1 cellular context compared by ENCODE assay signal in genomic region chrX:30995060-30995700, GRCh38.
TF ChIP-seq lines count a peak whose summit lies in the region.

No MANE protein-coding gene starts in this region.

TF ChIP-seq in HepG2, 621 proteins besides CTCF, POLR2A, EP300 and RAD21 (continued from another document and continues in another):
- TF ChIP-seq ARID5B (CRISPR knock-in tag; IDR thresholded peaks at IDR 0.05) = peak; percentile 55; the same call in 1 of the 2 replicates
- TF ChIP-seq HDAC2 (CRISPR knock-in tag; IDR thresholded peaks at IDR 0.05) = peak; percentile 55; the same call in 1 of the 2 replicates
- TF ChIP-seq FOXP1 (IDR thresholded peaks at IDR 0.05) = no peak
- peak; percentile 51; the same call in 1 of the 2 replicates for TF ChIP-seq FOXP1 (CRISPR knock-in tag; IDR thresholded peaks at IDR 0.05)
- TF ChIP-seq SP4 (CRISPR knock-in tag; IDR thresholded peaks at IDR 0.05) = no peak
- TF ChIP-seq NCOR1 (IDR thresholded peaks at IDR 0.05; ENCODE audit: borderline replicate concordance, low read length) = no peak
- TF ChIP-seq SIN3A (IDR thresholded peaks at IDR 0.05; ENCODE audit: borderline replicate concordance, low read depth, low read length) = no peak
- no peak for TF ChIP-seq ZNF33A (CRISPR knock-in tag; IDR thresholded peaks at IDR 0.05; ENCODE audit: borderline replicate concordance)
- peak; percentile 80 for TF ChIP-seq PAXIP1 (CRISPR knock-in tag; conservative IDR thresholded peaks at IDR 0.05)
- TF ChIP-seq HMG20A (CRISPR knock-in tag; IDR thresholded peaks at IDR 0.05; ENCODE audit: borderline replicate concordance) = peak; percentile 56; the same call in 1 of the 2 replicates
- TF ChIP-seq JDP2 (CRISPR knock-in tag; IDR thresholded peaks at IDR 0.05; ENCODE audit: borderline replicate concordance) = no peak
- peak; percentile 64 for TF ChIP-seq FOXP4 (CRISPR knock-in tag; IDR thresholded peaks at IDR 0.05)
- no peak for TF ChIP-seq ZNF530 (CRISPR knock-in tag; IDR thresholded peaks at IDR 0.05; ENCODE audit: low read depth)
- no peak for TF ChIP-seq E2F2 (CRISPR knock-in tag; IDR thresholded peaks at IDR 0.05; ENCODE audit: borderline replicate concordance)
- TF ChIP-seq ZXDC (CRISPR knock-in tag; IDR thresholded peaks at IDR 0.05) = no peak
- 0 out of 2 replicates have a peak, but pooled peaks have one; percentile 33 for TF ChIP-seq MED1 (CRISPR knock-in tag; IDR thresholded peaks at IDR 0.05)
- TF ChIP-seq DMTF1 (CRISPR knock-in tag; IDR thresholded peaks at IDR 0.05) = no peak
- TF ChIP-seq HNF4A (CRISPR knock-in tag; IDR thresholded peaks at IDR 0.05) = peak; percentile 82
- peak; percentile 81; the same call in 1 of the 2 replicates for TF ChIP-seq ZNF644 (CRISPR knock-in tag; IDR thresholded peaks at IDR 0.05; ENCODE audit: low read depth)
- TF ChIP-seq ZNF800 (CRISPR knock-in tag; IDR thresholded peaks at IDR 0.05) = no peak
- TF ChIP-seq TOPORS (CRISPR knock-in tag; IDR thresholded peaks at IDR 0.05) = no peak
- TF ChIP-seq KLF9 (CRISPR knock-in tag; IDR thresholded peaks at IDR 0.05; ENCODE audit: low read depth) = no peak
- TF ChIP-seq ZNF280D (CRISPR knock-in tag; IDR thresholded peaks at IDR 0.05) = no peak
- TF ChIP-seq ZSCAN30 (CRISPR knock-in tag; IDR thresholded peaks at IDR 0.05) = no peak
- no peak for TF ChIP-seq MIER3 (CRISPR knock-in tag; IDR thresholded peaks at IDR 0.05; ENCODE audit: borderline replicate concordance)
- TF ChIP-seq GATAD2A (CRISPR knock-in tag; IDR thresholded peaks at IDR 0.05) = peak; percentile 62; the same call in 1 of the 2 replicates
- peak; percentile 48; the same call in 1 of the 2 replicates for TF ChIP-seq FOXA3 (CRISPR knock-in tag; IDR thresholded peaks at IDR 0.05)
- TF ChIP-seq ZBTB38 (CRISPR knock-in tag; IDR thresholded peaks at IDR 0.05) = no peak
- TF ChIP-seq CREM (IDR thresholded peaks at IDR 0.05) = peak; percentile 46; the same call in 1 of the 2 replicates
- TF ChIP-seq CREM (CRISPR knock-in tag; IDR thresholded peaks at IDR 0.05) = no peak
- TF ChIP-seq KDM3A (CRISPR knock-in tag; IDR thresholded peaks at IDR 0.05; ENCODE audit: low read depth) = no peak
- no peak for TF ChIP-seq GATAD1 (CRISPR knock-in tag; IDR thresholded peaks at IDR 0.05)
- TF ChIP-seq SAP130 (CRISPR knock-in tag; IDR thresholded peaks at IDR 0.05; ENCODE audit: low read depth) = peak; percentile 24; the same call in 1 of the 2 replicates
- TF ChIP-seq HIC2 (CRISPR knock-in tag; IDR thresholded peaks at IDR 0.05; ENCODE audit: low read depth) = no peak
- no peak for TF ChIP-seq GATA4 (IDR thresholded peaks at IDR 0.05; ENCODE audit: borderline replicate concordance, low read depth)
